In the genomic region with DNA sequence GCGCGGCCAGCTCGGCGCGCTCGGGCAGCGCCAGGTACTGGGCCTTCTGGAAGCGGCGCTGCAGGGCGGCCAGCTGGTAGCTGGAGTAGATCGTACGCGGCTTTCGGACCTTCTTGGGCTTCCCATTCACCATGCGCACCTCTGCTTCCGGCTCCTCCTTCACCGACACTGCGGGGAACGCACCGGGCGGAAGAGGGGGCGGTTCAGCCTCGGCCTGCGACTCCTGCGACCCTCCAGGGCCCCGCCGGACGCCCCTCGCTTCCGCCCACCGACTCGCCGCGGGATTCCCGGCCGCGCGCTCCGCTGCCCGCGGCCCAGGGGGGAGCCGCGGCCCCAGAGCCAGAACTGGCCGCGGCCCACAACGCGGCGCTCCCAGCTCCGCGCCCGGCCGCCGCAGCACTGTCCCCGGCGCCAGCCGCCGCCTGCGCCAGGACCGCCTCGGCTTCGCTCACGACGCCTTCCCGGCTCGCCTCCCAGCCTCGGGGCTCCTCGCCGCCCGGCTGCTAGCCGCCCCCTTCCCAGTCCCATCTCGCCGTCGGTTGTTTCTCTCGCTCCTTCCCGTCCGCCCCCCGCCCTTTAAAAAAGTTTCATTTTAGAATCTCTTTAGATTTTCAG, we compare ENCODE assay signal across 1 cellular context.
A peak's percentile ranks its signal among the peaks of the same experiment; 100 is the strongest.
TF ChIP-seq lines count a peak whose summit lies in the region.

No MANE protein-coding gene starts in this region.

TF ChIP-seq in HepG2, 621 proteins besides CTCF, POLR2A, EP300 and RAD21 (continues in another document):
- TF ChIP-seq THAP11 (CRISPR knock-in tag; IDR thresholded peaks at IDR 0.05) (no peak), ZNF589 (CRISPR knock-in tag; conservative IDR thresholded peaks at IDR 0.05) (no peak), PAWR (CRISPR knock-in tag; IDR thresholded peaks at IDR 0.05; ENCODE audit: borderline replicate concordance) (no peak), PRMT3 (CRISPR knock-in tag; IDR thresholded peaks at IDR 0.05; ENCODE audit: borderline replicate concordance, low read depth) (no peak), ZC3H13 (CRISPR knock-in tag; IDR thresholded peaks at IDR 0.05) (no peak), ZNF557 (CRISPR knock-in tag; IDR thresholded peaks at IDR 0.05) (no peak), ZNF350 (CRISPR knock-in tag; IDR thresholded peaks at IDR 0.05; ENCODE audit: borderline replicate concordance, low read depth) (no peak), RFX1 (IDR thresholded peaks at IDR 0.05) (no peak), SRY (CRISPR knock-in tag; IDR thresholded peaks at IDR 0.05) (no peak), MYC (CRISPR knock-in tag; IDR thresholded peaks at IDR 0.05; ENCODE audit: borderline replicate concordance) (no peak), ZBTB42 (CRISPR knock-in tag; IDR thresholded peaks at IDR 0.05) (no peak), TAF1 (CRISPR knock-in tag; IDR thresholded peaks at IDR 0.05) (no peak), ZNF776 (CRISPR knock-in tag; IDR thresholded peaks at IDR 0.05) (peak; percentile 62; the same call in 1 of the 2 replicates), ZNF75D (CRISPR knock-in tag; IDR thresholded peaks at IDR 0.05; ENCODE audit: borderline replicate concordance) (no peak), CCAR2 (optimal IDR thresholded peaks at IDR 0.05; ENCODE audit: low read depth, low read length) (no peak), ZSCAN21 (CRISPR knock-in tag; IDR thresholded peaks at IDR 0.05; ENCODE audit: borderline replicate concordance) (peak; percentile 55; the same call in 1 of the 2 replicates), FOXO1 (CRISPR knock-in tag; IDR thresholded peaks at IDR 0.05) (0 out of 2 replicates have a peak, but pooled peaks have one; percentile 8), ZNF737 (CRISPR knock-in tag; IDR thresholded peaks at IDR 0.05; ENCODE audit: borderline replicate concordance) (no peak)
- TF ChIP-seq, protein P1, sequence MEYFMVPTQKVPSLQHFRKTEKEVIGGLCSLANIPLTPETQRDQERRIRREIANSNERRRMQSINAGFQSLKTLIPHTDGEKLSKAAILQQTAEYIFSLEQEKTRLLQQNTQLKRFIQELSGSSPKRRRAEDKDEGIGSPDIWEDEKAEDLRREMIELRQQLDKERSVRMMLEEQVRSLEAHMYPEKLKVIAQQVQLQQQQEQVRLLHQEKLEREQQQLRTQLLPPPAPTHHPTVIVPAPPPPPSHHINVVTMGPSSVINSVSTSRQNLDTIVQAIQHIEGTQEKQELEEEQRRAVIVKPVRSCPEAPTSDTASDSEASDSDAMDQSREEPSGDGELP (IDR thresholded peaks at IDR 0.05; ENCODE audit: borderline replicate concordance, low read depth): peak; percentile 43; the same call in 1 of the 2 replicates
- TF ChIP-seq, protein P2, sequence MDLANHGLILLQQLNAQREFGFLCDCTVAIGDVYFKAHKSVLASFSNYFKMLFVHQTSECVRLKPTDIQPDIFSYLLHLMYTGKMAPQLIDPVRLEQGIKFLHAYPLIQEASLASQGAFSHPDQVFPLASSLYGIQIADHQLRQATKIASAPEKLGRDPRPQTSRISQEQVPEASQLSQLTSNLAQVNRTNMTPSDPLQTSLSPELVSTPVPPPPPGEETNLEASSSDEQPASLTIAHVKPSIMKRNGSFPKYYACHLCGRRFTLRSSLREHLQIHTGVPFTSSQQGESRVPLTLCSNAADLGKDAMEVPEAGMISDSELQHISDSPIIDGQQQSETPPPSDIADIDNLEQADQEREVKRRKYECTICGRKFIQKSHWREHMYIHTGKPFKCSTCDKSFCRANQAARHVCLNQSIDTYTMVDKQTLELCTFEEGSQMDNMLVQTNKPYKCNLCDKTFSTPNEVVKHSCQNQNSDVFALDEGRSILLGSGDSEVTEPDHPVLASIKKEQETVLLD (CRISPR knock-in tag; IDR thresholded peaks at IDR 0.05; ENCODE audit: low read depth): no peak
- TF ChIP-seq, protein P3, sequence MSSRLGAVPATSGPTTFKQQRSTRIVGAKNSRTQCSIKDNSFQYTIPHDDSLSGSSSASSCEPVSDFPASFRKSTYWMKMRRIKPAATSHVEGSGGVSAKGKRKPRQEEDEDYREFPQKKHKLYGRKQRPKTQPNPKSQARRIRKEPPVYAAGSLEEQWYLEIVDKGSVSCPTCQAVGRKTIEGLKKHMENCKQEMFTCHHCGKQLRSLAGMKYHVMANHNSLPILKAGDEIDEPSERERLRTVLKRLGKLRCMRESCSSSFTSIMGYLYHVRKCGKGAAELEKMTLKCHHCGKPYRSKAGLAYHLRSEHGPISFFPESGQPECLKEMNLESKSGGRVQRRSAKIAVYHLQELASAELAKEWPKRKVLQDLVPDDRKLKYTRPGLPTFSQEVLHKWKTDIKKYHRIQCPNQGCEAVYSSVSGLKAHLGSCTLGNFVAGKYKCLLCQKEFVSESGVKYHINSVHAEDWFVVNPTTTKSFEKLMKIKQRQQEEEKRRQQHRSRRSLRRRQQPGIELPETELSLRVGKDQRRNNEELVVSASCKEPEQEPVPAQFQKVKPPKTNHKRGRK (CRISPR knock-in tag; IDR thresholded peaks at IDR 0.05): peak; percentile 74; the same call in 1 of the 2 replicates
- TF ChIP-seq, protein P4, sequence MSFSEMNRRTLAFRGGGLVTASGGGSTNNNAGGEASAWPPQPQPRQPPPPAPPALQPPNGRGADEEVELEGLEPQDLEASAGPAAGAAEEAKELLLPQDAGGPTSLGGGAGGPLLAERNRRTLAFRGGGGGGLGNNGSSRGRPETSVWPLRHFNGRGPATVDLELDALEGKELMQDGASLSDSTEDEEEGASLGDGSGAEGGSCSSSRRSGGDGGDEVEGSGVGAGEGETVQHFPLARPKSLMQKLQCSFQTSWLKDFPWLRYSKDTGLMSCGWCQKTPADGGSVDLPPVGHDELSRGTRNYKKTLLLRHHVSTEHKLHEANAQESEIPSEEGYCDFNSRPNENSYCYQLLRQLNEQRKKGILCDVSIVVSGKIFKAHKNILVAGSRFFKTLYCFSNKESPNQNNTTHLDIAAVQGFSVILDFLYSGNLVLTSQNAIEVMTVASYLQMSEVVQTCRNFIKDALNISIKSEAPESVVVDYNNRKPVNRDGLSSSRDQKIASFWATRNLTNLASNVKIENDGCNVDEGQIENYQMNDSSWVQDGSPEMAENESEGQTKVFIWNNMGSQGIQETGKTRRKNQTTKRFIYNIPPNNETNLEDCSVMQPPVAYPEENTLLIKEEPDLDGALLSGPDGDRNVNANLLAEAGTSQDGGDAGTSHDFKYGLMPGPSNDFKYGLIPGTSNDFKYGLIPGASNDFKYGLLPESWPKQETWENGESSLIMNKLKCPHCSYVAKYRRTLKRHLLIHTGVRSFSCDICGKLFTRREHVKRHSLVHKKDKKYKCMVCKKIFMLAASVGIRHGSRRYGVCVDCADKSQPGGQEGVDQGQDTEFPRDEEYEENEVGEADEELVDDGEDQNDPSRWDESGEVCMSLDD (CRISPR knock-in tag; IDR thresholded peaks at IDR 0.05; ENCODE audit: borderline replicate concordance): no peak
- TF ChIP-seq, protein P5, sequence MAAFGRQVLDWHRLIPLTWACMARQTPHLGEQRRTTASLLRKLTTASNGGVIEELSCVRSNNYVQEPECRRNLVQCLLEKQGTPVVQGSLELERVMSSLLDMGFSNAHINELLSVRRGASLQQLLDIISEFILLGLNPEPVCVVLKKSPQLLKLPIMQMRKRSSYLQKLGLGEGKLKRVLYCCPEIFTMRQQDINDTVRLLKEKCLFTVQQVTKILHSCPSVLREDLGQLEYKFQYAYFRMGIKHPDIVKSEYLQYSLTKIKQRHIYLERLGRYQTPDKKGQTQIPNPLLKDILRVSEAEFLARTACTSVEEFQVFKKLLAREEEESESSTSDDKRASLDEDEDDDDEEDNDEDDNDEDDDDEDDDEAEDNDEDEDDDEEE (CRISPR knock-in tag; IDR thresholded peaks at IDR 0.05): no peak
- TF ChIP-seq, protein P6, sequence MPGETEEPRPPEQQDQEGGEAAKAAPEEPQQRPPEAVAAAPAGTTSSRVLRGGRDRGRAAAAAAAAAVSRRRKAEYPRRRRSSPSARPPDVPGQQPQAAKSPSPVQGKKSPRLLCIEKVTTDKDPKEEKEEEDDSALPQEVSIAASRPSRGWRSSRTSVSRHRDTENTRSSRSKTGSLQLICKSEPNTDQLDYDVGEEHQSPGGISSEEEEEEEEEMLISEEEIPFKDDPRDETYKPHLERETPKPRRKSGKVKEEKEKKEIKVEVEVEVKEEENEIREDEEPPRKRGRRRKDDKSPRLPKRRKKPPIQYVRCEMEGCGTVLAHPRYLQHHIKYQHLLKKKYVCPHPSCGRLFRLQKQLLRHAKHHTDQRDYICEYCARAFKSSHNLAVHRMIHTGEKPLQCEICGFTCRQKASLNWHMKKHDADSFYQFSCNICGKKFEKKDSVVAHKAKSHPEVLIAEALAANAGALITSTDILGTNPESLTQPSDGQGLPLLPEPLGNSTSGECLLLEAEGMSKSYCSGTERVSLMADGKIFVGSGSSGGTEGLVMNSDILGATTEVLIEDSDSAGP (CRISPR knock-in tag; IDR thresholded peaks at IDR 0.05; ENCODE audit: borderline replicate concordance): peak; percentile 51; the same call in 1 of the 2 replicates
- TF ChIP-seq, protein P7, sequence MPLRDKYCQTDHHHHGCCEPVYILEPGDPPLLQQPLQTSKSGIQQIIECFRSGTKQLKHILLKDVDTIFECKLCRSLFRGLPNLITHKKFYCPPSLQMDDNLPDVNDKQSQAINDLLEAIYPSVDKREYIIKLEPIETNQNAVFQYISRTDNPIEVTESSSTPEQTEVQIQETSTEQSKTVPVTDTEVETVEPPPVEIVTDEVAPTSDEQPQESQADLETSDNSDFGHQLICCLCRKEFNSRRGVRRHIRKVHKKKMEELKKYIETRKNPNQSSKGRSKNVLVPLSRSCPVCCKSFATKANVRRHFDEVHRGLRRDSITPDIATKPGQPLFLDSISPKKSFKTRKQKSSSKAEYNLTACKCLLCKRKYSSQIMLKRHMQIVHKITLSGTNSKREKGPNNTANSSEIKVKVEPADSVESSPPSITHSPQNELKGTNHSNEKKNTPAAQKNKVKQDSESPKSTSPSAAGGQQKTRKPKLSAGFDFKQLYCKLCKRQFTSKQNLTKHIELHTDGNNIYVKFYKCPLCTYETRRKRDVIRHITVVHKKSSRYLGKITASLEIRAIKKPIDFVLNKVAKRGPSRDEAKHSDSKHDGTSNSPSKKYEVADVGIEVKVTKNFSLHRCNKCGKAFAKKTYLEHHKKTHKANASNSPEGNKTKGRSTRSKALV (CRISPR knock-in tag; IDR thresholded peaks at IDR 0.05): peak; percentile 99
- TF ChIP-seq, protein P8, sequence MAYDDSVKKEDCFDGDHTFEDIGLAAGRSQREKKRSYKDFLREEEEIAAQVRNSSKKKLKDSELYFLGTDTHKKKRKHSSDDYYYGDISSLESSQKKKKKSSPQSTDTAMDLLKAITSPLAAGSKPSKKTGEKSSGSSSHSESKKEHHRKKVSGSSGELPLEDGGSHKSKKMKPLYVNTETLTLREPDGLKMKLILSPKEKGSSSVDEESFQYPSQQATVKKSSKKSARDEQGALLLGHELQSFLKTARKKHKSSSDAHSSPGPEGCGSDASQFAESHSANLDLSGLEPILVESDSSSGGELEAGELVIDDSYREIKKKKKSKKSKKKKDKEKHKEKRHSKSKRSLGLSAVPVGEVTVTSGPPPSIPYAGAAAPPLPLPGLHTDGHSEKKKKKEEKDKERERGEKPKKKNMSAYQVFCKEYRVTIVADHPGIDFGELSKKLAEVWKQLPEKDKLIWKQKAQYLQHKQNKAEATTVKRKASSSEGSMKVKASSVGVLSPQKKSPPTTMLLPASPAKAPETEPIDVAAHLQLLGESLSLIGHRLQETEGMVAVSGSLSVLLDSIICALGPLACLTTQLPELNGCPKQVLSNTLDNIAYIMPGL (CRISPR knock-in tag; IDR thresholded peaks at IDR 0.05; ENCODE audit: borderline replicate concordance in 1 of 2, low read depth in 1 of 2): no peak
- TF ChIP-seq, protein P9, sequence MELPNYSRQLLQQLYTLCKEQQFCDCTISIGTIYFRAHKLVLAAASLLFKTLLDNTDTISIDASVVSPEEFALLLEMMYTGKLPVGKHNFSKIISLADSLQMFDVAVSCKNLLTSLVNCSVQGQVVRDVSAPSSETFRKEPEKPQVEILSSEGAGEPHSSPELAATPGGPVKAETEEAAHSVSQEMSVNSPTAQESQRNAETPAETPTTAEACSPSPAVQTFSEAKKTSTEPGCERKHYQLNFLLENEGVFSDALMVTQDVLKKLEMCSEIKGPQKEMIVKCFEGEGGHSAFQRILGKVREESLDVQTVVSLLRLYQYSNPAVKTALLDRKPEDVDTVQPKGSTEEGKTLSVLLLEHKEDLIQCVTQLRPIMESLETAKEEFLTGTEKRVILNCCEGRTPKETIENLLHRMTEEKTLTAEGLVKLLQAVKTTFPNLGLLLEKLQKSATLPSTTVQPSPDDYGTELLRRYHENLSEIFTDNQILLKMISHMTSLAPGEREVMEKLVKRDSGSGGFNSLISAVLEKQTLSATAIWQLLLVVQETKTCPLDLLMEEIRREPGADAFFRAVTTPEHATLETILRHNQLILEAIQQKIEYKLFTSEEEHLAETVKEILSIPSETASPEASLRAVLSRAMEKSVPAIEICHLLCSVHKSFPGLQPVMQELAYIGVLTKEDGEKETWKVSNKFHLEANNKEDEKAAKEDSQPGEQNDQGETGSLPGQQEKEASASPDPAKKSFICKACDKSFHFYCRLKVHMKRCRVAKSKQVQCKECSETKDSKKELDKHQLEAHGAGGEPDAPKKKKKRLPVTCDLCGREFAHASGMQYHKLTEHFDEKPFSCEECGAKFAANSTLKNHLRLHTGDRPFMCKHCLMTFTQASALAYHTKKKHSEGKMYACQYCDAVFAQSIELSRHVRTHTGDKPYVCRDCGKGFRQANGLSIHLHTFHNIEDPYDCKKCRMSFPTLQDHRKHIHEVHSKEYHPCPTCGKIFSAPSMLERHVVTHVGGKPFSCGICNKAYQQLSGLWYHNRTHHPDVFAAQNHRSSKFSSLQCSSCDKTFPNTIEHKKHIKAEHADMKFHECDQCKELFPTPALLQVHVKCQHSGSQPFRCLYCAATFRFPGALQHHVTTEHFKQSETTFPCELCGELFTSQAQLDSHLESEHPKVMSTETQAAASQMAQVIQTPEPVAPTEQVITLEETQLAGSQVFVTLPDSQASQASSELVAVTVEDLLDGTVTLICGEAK (IDR thresholded peaks at IDR 0.05): no peak
- TF ChIP-seq, protein P9 (CRISPR knock-in tag; IDR thresholded peaks at IDR 0.05): no peak
